ENCODE assay signal across 15 cellular contexts in genomic region chr12:92942905-92943304, GRCh38. TPM values are rescaled to one million over a fixed set of nuclear protein-coding genes. Genes with fewer than 3 reads are reported as not detected.
DNase-seq lines count a peak whose midpoint lies in the region; ATAC-seq and TF ChIP-seq lines count a peak whose summit lies in the region.
"Had no signal": no experiment of that assay in that cellular context is flagged by ENCODE, and none has a peak within 500 bp of the region (broad histone marks: within the 10 kb centered on the region; RNA-seq: fewer than 3 reads in every experiment).

No MANE protein-coding gene starts in this region.

- ATAC-seq in right lobe of liver: peak in 3 of 4 donors; percentile 37 to 42 (median 40)
- no peak for ATAC-seq in effector memory CD8-positive, alpha-beta T cell (replicated peaks)
- ATAC-seq: gastroesophageal sphincter; natural killer cell treated with Interleukin-12 subunit alpha and Interleukin-12 subunit beta and Interleukin-15 and Interleukin-18, amount 100 ng/mL, for 72 hours had no signal

- intact Hi-C loops in A673 (cut with micrococcal nuclease; ENCODE audit: unreplicated experiment) (no loop called here), right lobe of liver (cut with DNase I) (no loop called here)
- intact Hi-C loops in activated CD4-positive, alpha-beta T cell treated with anti-CD3 and anti-CD28 coated beads, Interleukin-2, amount 10 ng/mL, durations not matched to agents 24 days and 14 days (cut with micrococcal nuclease): no loop called here

- no peaks in the 10 kb centered on the region for H3K36me3 Mint-ChIP-seq in activated CD4-positive, alpha-beta T cell treated with anti-CD3 and anti-CD28 coated beads, Interleukin-2, amount 10 ng/mL, durations not matched to agents 24 days and 14 days (ENCODE audit: low read depth)
- peaks cover 3% of the 10 kb centered on the region for H3K36me3 Mint-ChIP-seq in effector memory CD8-positive, alpha-beta T cell (ENCODE audit: insufficient read depth)
- H3K36me3 Mint-ChIP-seq: natural killer cell treated with Interleukin-12 subunit alpha and Interleukin-12 subunit beta and Interleukin-15 and Interleukin-18, amount 100 ng/mL, for 72 hours had no signal

- H3K9me3 Mint-ChIP-seq in activated CD4-positive, alpha-beta T cell treated with anti-CD3 and anti-CD28 coated beads, Interleukin-2, amount 10 ng/mL, durations not matched to agents 24 days and 14 days: no peaks in the 10 kb centered on the region
- H3K9me3 Mint-ChIP-seq in effector memory CD8-positive, alpha-beta T cell: no peaks in the 10 kb centered on the region
- H3K9me3 Mint-ChIP-seq: activated CD4-positive, alpha-beta memory T cell treated with anti-CD3 and anti-CD28 coated beads, Interleukin-2, amount 10 ng/mL, durations not matched to agents 7 days and 5 days; natural killer cell treated with Interleukin-12 subunit alpha and Interleukin-12 subunit beta and Interleukin-15 and Interleukin-18, amount 100 ng/mL, for 72 hours had no signal

- no peak overlapping the region for H3K27ac Mint-ChIP-seq in activated CD4-positive, alpha-beta T cell treated with anti-CD3 and anti-CD28 coated beads, Interleukin-2, amount 10 ng/mL, durations not matched to agents 24 days and 14 days
- no peak overlapping the region for H3K27ac Mint-ChIP-seq in effector memory CD8-positive, alpha-beta T cell
- H3K27ac Mint-ChIP-seq: activated CD4-positive, alpha-beta memory T cell treated with anti-CD3 and anti-CD28 coated beads, Interleukin-2, amount 10 ng/mL, durations not matched to agents 7 days and 5 days; natural killer cell treated with Interleukin-12 subunit alpha and Interleukin-12 subunit beta and Interleukin-15 and Interleukin-18, amount 100 ng/mL, for 72 hours had no signal

- H3K9me3 ChIP-seq in A673 (ENCODE audit: low read depth, low read length, poor library complexity, severe bottlenecking) (no peaks in the 10 kb centered on the region), HEK293 (ENCODE audit: control insufficient read depth, insufficient read depth, low read depth, low read length) (no peaks in the 10 kb centered on the region), right lobe of liver (no peaks in the 10 kb centered on the region)
- H3K9me3 ChIP-seq: A549, gastroesophageal sphincter, tibial nerve had no signal

- no peak for TF ChIP-seq POLR2A in right lobe of liver (IDR thresholded peaks at IDR 0.05)

- H3K36me3 ChIP-seq in A673 (ENCODE audit: insufficient read depth, low read length, poor library complexity, severe bottlenecking): no peaks in the 10 kb centered on the region
- H3K36me3 ChIP-seq in HEK293 (ENCODE audit: control insufficient read depth in 2 of 2, insufficient read depth in 1 of 2, low read length in 2 of 2): no peaks in the 10 kb centered on the region
- no peaks in the 10 kb centered on the region for H3K36me3 ChIP-seq in right lobe of liver
- H3K36me3 ChIP-seq: gastroesophageal sphincter, tibial nerve had no signal

- no peak overlapping the region for H3K4me3 Mint-ChIP-seq in activated CD4-positive, alpha-beta T cell treated with anti-CD3 and anti-CD28 coated beads, Interleukin-2, amount 10 ng/mL, durations not matched to agents 24 days and 14 days
- H3K4me3 Mint-ChIP-seq in effector memory CD8-positive, alpha-beta T cell: no peak overlapping the region
- H3K4me3 Mint-ChIP-seq: activated CD4-positive, alpha-beta memory T cell treated with anti-CD3 and anti-CD28 coated beads, Interleukin-2, amount 10 ng/mL, durations not matched to agents 7 days and 5 days; natural killer cell treated with Interleukin-12 subunit alpha and Interleukin-12 subunit beta and Interleukin-15 and Interleukin-18, amount 100 ng/mL, for 72 hours had no signal

- H3K4me1 Mint-ChIP-seq in activated CD4-positive, alpha-beta T cell treated with anti-CD3 and anti-CD28 coated beads, Interleukin-2, amount 10 ng/mL, durations not matched to agents 24 days and 14 days: peaks cover 3% of the 10 kb centered on the region
- H3K4me1 Mint-ChIP-seq in effector memory CD8-positive, alpha-beta T cell (ENCODE audit: low read depth in 2 of 2): no peaks in the 10 kb centered on the region

- no peak overlapping the region for H3K4me3 ChIP-seq in A673 (ENCODE audit: low read depth, low read length, poor library complexity, severe bottlenecking)
- no peak overlapping the region for H3K4me3 ChIP-seq in HEK293 (ENCODE audit: low read depth, low read length)
- H3K4me3 ChIP-seq in astrocyte of the cerebellum (ENCODE audit: low read depth, low read length): no peak overlapping the region
- H3K4me3 ChIP-seq in right lobe of liver: no peak overlapping the region
- H3K4me3 ChIP-seq: A549, gastroesophageal sphincter, tibial nerve had no signal

- in situ Hi-C loops in astrocyte of the cerebellum (cut with HindIII; ENCODE audit: low sequenced_read_pairs): no loop called here

- H3K27ac ChIP-seq in A673 (ENCODE audit: low read depth, low read length, poor library complexity, severe bottlenecking) (no peak overlapping the region), HEK293 (ENCODE audit: extremely low read depth, low read depth, low read length) (no peak overlapping the region), right lobe of liver (peak overlapping the region in 2 of 3 donors; percentile 24 to 38)
- H3K27ac ChIP-seq: A549, gastroesophageal sphincter, tibial nerve had no signal

- H3K4me1 ChIP-seq in A673 (ENCODE audit: insufficient read depth, low read length, poor library complexity, severe bottlenecking) (no peaks in the 10 kb centered on the region), HEK293 (ENCODE audit: control insufficient read depth, insufficient read depth, low read length) (no peaks in the 10 kb centered on the region; the same call in 1 of the 2 replicates), right lobe of liver (peaks cover 0 to 16% (median 2%) of the 10 kb centered on the region in 4 donors)
- H3K4me1 ChIP-seq: gastroesophageal sphincter had no signal

- 13% methylated on average over 1 of the region's 1 CpG for WGBS in right lobe of liver (ENCODE audit: insufficient coverage, low coverage, low lambda C conversion rate, missing lambda C conversion rate)

- H3K27me3 Mint-ChIP-seq in activated CD4-positive, alpha-beta T cell treated with anti-CD3 and anti-CD28 coated beads, Interleukin-2, amount 10 ng/mL, durations not matched to agents 24 days and 14 days: peaks cover 4% of the 10 kb centered on the region
- peaks cover 0 to 11% of the 10 kb centered on the region in 2 donors for H3K27me3 Mint-ChIP-seq in effector memory CD8-positive, alpha-beta T cell
- H3K27me3 Mint-ChIP-seq: natural killer cell treated with Interleukin-12 subunit alpha and Interleukin-12 subunit beta and Interleukin-15 and Interleukin-18, amount 100 ng/mL, for 72 hours had no signal

- DNase-seq in A673 (ENCODE audit: low spot score): peak; percentile 34
- DNase-seq in astrocyte of the cerebellum (ENCODE audit: low read depth): peak; percentile 73
- no peak for DNase-seq in right lobe of liver
- DNase-seq in NCI-H345 (lab: John Stamatoyannopoulos, UW): no peak
- DNase-seq in activated CD4-positive, alpha-beta T cell treated with anti-CD3 and anti-CD28 coated beads, Interleukin-2, amount 10 ng/mL, durations not matched to agents 24 days and 14 days: no peak
- no peak for DNase-seq in effector memory CD8-positive, alpha-beta T cell
- DNase-seq in HUDEP-2 (lab: John Stamatoyannopoulos, UW; ENCODE audit: unreplicated experiment in 76 of 76): no peak
- DNase-seq: activated CD4-positive, alpha-beta memory T cell treated with anti-CD3 and anti-CD28 coated beads, Interleukin-2, amount 10 ng/mL, durations not matched to agents 7 days and 5 days; activated gamma-delta T cell treated with Interleukin-2 at 50 U/mL for 16 hours; DMS79 treated with DMSO at 0.1 percent for 48 hours had no signal

- H3K27me3 ChIP-seq in A673 (replicated peaks; ENCODE audit: insufficient read depth, low read depth, low read length, poor library complexity): no peaks in the 10 kb centered on the region
- no peaks in the 10 kb centered on the region for H3K27me3 ChIP-seq in right lobe of liver
- H3K27me3 ChIP-seq: gastroesophageal sphincter, tibial nerve had no signal

- CTCF ChIA-PET in A673 (lab: Charles Lee): no interaction called here
- CTCF ChIA-PET in HEK293 (lab: Yijun Ruan, JAX): no interaction called here

- POLR2A ChIA-PET in A673 (lab: Charles Lee; ENCODE audit: low non-redundant PET) (no interaction called here), HEK293 (lab: Yijun Ruan, JAX) (interaction anchor here (1.2 kb wide), 1 partner anchor 13 kb away, joined by 3 read pairs; the partner anchor contains the start of gene EEA1)

- no TSS peak for BruUV-seq in A673 (replicated peaks; lab: Mats Ljungman, UMichigan)

- TF ChIP-seq CTCF in A673 (conservative IDR thresholded peaks at IDR 0.05; ENCODE audit: low read depth, low read length): no peak
- no peak for TF ChIP-seq CTCF in HEK293 (tag by site-specific recombination; IDR thresholded peaks at IDR 0.05)
- no peak for TF ChIP-seq CTCF in astrocyte of the cerebellum (IDR thresholded peaks at IDR 0.05; ENCODE audit: low read depth, low read length, missing control alignments)
- TF ChIP-seq CTCF in right lobe of liver (IDR thresholded peaks at IDR 0.05): no peak

TF ChIP-seq in HEK293, 187 proteins besides CTCF, POLR2A, EP300 and RAD21 (continues in another document):
- no peak for TF ChIP-seq ZNF692 (tag by site-specific recombination; IDR thresholded peaks at IDR 0.05)
- no peak for TF ChIP-seq GLI4 (tag by site-specific recombination; IDR thresholded peaks at IDR 0.05)
- peak; percentile 49; the same call in 1 of the 2 replicates for TF ChIP-seq WT1 (tag by site-specific recombination; IDR thresholded peaks at IDR 0.05)

RNA-seq across cellular contexts. Expression of gene EEA1, which starts 13.8 kb away (rescaled TPM):
- total RNA-seq in A673 (2021): 33.2 and 35.7 TPM in 2 replicates
- total RNA-seq in right lobe of liver: 10 to 100 TPM in 5 of 6 experiments, 1 to 10 TPM in 1; 8.9 to 20.3 (median 16.3) TPM
- total RNA-seq in activated CD4-positive, alpha-beta T cell treated with anti-CD3 and anti-CD28 coated beads, Interleukin-2, amount 10 ng/mL, durations not matched to agents 24 days and 14 days: 22.2 and 23.4 TPM in 2 replicates

Comparison
In these comparisons a context has a peak if more than half of its experiments do, and no peak if none do; other contexts are left out.
1. DNase-seq: peak in A673 (single experiment) and astrocyte of the cerebellum (single experiment); none in right lobe of liver (0 of 3), NCI-H345 (single experiment), activated CD4-positive, alpha-beta T cell treated with anti-CD3 and anti-CD28 coated beads, Interleukin-2, amount 10 ng/mL, durations not matched to agents 24 days and 14 days (single experiment), effector memory CD8-positive, alpha-beta T cell (0 of 3) and HUDEP-2 (0 of 76).
2. H3K27ac ChIP-seq: peak in right lobe of liver (2 of 3); none in A673 (single experiment) and HEK293 (single experiment).